In the genomic region with DNA sequence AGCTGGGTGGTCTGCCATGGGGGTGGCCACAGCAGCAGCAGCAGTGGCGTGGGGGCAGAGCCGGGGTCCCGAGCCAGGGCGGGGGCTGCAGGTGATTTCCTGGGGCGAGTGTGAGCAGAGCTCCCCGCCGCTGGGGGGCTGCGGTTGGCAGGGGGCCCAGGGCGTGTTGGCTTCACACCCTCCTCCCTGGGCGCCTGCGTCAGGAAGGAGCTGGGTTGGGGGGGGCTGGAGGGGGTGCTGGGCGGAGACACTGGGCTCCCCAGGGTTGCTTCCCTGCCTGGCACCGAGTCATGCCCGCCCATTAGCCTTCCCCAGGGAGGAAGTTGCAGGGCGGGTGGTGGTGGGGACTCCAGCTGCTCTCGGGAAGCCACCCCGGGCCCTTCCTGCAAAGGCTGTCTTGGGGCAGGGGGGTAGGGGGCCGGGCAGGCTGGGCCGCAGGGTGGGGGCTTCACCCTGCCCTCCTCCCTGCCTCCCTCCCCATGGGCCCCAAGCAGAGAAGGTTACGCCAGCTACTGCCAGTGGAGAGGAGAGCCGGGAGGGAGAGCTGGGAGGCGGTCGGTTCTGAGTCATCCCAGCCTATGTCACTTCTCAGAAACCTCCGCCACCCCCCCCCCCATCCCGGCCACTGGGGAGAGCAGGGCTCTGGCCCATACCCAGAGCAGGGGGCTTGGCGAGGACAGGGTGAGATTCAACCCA, we compare ENCODE assay signal across 2 cellular contexts.
TF ChIP-seq lines count a peak whose summit lies in the region.

No MANE protein-coding gene starts in this region.

TF ChIP-seq in WTC11, 78 proteins besides CTCF, POLR2A, EP300 and RAD21:
- peak; percentile 41 for TF ChIP-seq GABPB1 (CRISPR knock-in tag; IDR thresholded peaks at IDR 0.05)
- TF ChIP-seq, protein P1, sequence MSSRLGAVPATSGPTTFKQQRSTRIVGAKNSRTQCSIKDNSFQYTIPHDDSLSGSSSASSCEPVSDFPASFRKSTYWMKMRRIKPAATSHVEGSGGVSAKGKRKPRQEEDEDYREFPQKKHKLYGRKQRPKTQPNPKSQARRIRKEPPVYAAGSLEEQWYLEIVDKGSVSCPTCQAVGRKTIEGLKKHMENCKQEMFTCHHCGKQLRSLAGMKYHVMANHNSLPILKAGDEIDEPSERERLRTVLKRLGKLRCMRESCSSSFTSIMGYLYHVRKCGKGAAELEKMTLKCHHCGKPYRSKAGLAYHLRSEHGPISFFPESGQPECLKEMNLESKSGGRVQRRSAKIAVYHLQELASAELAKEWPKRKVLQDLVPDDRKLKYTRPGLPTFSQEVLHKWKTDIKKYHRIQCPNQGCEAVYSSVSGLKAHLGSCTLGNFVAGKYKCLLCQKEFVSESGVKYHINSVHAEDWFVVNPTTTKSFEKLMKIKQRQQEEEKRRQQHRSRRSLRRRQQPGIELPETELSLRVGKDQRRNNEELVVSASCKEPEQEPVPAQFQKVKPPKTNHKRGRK (CRISPR knock-in tag; IDR thresholded peaks at IDR 0.05; ENCODE audit: borderline replicate concordance): no peak
- TF ChIP-seq FOXP1 (CRISPR knock-in tag; IDR thresholded peaks at IDR 0.05; ENCODE audit: borderline replicate concordance): no peak
- TF ChIP-seq ZNF396 (CRISPR knock-in tag; IDR thresholded peaks at IDR 0.05; ENCODE audit: borderline replicate concordance): no peak

TF ChIP-seq in HepG2, 621 proteins besides CTCF, POLR2A, EP300 and RAD21 (continues in another document):
- TF ChIP-seq ATM (IDR thresholded peaks at IDR 0.05; ENCODE audit: borderline replicate concordance) (no peak), TCF7L2 (IDR thresholded peaks at IDR 0.05; ENCODE audit: low read depth, low read length) (no peak), NCOA1 (CRISPR knock-in tag; IDR thresholded peaks at IDR 0.05) (no peak), POLR2AphosphoS2 (IDR thresholded peaks at IDR 0.05; ENCODE audit: low read depth, low read length) (no peak), GFI1 (CRISPR knock-in tag; IDR thresholded peaks at IDR 0.05; ENCODE audit: borderline replicate concordance) (no peak), ZNF569 (CRISPR knock-in tag; IDR thresholded peaks at IDR 0.05; ENCODE audit: borderline replicate concordance) (no peak), FOXM1 (CRISPR knock-in tag; IDR thresholded peaks at IDR 0.05) (no peak), TFDP2 (CRISPR knock-in tag; IDR thresholded peaks at IDR 0.05) (no peak), FLYWCH1 (CRISPR knock-in tag; IDR thresholded peaks at IDR 0.05) (no peak), ZBTB39 (CRISPR knock-in tag; IDR thresholded peaks at IDR 0.05) (no peak), TSC22D2 (CRISPR knock-in tag; IDR thresholded peaks at IDR 0.05; ENCODE audit: borderline replicate concordance) (no peak), AKNA (CRISPR knock-in tag; IDR thresholded peaks at IDR 0.05; ENCODE audit: borderline replicate concordance) (no peak), CBX5 (CRISPR knock-in tag; IDR thresholded peaks at IDR 0.05; ENCODE audit: borderline replicate concordance) (no peak), ZNF747 (CRISPR knock-in tag; IDR thresholded peaks at IDR 0.05; ENCODE audit: borderline replicate concordance) (no peak), ZNF530 (CRISPR knock-in tag; IDR thresholded peaks at IDR 0.05; ENCODE audit: low read depth) (no peak), ZNF335 (CRISPR knock-in tag; IDR thresholded peaks at IDR 0.05) (no peak), ATF7 (IDR thresholded peaks at IDR 0.05) (no peak), ATF7 (CRISPR knock-in tag; IDR thresholded peaks at IDR 0.05) (peak; percentile 11; the same call in 1 of the 2 replicates), SMARCC2 (IDR thresholded peaks at IDR 0.05) (no peak), ZNF468 (CRISPR knock-in tag; IDR thresholded peaks at IDR 0.05) (no peak), FOSL1 (CRISPR knock-in tag; IDR thresholded peaks at IDR 0.05; ENCODE audit: borderline replicate concordance) (peak; percentile 40; the same call in 1 of the 2 replicates), SMAD1 (CRISPR knock-in tag; IDR thresholded peaks at IDR 0.05; ENCODE audit: borderline replicate concordance, low read depth) (no peak), ZNF614 (CRISPR knock-in tag; IDR thresholded peaks at IDR 0.05; ENCODE audit: borderline replicate concordance) (no peak), ZNF260 (CRISPR knock-in tag; IDR thresholded peaks at IDR 0.05; ENCODE audit: borderline replicate concordance, low read depth) (no peak), DRAP1 (CRISPR knock-in tag; IDR thresholded peaks at IDR 0.05) (no peak), MIXL1 (CRISPR knock-in tag; IDR thresholded peaks at IDR 0.05) (no peak), ZFP1 (CRISPR knock-in tag; IDR thresholded peaks at IDR 0.05) (no peak), ZNF556 (CRISPR knock-in tag; IDR thresholded peaks at IDR 0.05; ENCODE audit: borderline replicate concordance) (no peak), ZNF513 (CRISPR knock-in tag; conservative IDR thresholded peaks at IDR 0.05) (no peak), HES4 (CRISPR knock-in tag; IDR thresholded peaks at IDR 0.05; ENCODE audit: borderline replicate concordance) (no peak), SOX5 (CRISPR knock-in tag; IDR thresholded peaks at IDR 0.05; ENCODE audit: borderline replicate concordance) (no peak), ZNF264 (CRISPR knock-in tag; IDR thresholded peaks at IDR 0.05) (no peak), PAWR (CRISPR knock-in tag; IDR thresholded peaks at IDR 0.05; ENCODE audit: borderline replicate concordance) (no peak), ZFP90 (CRISPR knock-in tag; IDR thresholded peaks at IDR 0.05; ENCODE audit: borderline replicate concordance) (0 out of 2 replicates have a peak, but pooled peaks have one; percentile 28), ZNF501 (CRISPR knock-in tag; IDR thresholded peaks at IDR 0.05) (no peak), ZBTB1 (CRISPR knock-in tag; IDR thresholded peaks at IDR 0.05; ENCODE audit: borderline replicate concordance) (no peak), MAFF (IDR thresholded peaks at IDR 0.05; ENCODE audit: low read depth, low read length) (no peak), MXD4 (CRISPR knock-in tag; IDR thresholded peaks at IDR 0.05) (no peak; the same call in 1 of the 2 replicates), REL (CRISPR knock-in tag; conservative IDR thresholded peaks at IDR 0.05) (no peak), MYC (CRISPR knock-in tag; IDR thresholded peaks at IDR 0.05; ENCODE audit: borderline replicate concordance) (0 out of 2 replicates have a peak, but pooled peaks have one; percentile 4), RORA (CRISPR knock-in tag; IDR thresholded peaks at IDR 0.05) (no peak), PCBP2 (optimal IDR thresholded peaks at IDR 0.05; ENCODE audit: low read depth, low read length, poor library complexity, severe bottlenecking) (no peak), ZNF460 (CRISPR knock-in tag; IDR thresholded peaks at IDR 0.05; ENCODE audit: borderline replicate concordance) (no peak)
- TF ChIP-seq, protein P2, sequence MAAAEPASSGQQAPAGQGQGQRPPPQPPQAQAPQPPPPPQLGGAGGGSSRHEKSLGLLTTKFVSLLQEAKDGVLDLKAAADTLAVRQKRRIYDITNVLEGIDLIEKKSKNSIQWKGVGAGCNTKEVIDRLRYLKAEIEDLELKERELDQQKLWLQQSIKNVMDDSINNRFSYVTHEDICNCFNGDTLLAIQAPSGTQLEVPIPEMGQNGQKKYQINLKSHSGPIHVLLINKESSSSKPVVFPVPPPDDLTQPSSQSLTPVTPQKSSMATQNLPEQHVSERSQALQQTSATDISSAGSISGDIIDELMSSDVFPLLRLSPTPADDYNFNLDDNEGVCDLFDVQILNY (CRISPR knock-in tag; conservative IDR thresholded peaks at IDR 0.05): no peak
- TF ChIP-seq, protein P3, sequence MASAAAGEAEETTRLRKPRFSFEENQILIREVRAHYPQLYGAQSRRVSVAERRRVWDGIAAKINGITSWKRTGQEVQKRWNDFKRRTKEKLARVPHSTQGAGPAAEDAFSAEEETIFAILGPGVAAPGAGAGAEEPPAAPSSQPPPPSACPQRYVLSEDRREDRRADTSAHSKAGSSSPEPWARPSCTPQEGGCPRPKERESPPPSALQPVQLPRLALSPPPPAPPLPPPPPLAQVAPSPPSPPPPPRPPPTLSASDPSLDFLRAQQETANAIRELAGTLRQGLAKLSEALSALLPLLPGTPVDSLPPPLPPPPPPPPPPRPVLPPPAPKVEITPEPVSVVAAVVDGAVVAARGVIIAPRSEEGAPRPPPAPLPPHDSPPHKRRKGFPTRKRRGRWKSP (CRISPR knock-in tag; IDR thresholded peaks at IDR 0.05): no peak; the same call in 1 of the 2 replicates
- TF ChIP-seq, protein P4, sequence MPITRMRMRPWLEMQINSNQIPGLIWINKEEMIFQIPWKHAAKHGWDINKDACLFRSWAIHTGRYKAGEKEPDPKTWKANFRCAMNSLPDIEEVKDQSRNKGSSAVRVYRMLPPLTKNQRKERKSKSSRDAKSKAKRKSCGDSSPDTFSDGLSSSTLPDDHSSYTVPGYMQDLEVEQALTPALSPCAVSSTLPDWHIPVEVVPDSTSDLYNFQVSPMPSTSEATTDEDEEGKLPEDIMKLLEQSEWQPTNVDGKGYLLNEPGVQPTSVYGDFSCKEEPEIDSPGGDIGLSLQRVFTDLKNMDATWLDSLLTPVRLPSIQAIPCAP (CRISPR knock-in tag; IDR thresholded peaks at IDR 0.05; ENCODE audit: low read depth): no peak
